Comparison of ENCODE assay signal across 26 cellular contexts in the genomic region with DNA sequence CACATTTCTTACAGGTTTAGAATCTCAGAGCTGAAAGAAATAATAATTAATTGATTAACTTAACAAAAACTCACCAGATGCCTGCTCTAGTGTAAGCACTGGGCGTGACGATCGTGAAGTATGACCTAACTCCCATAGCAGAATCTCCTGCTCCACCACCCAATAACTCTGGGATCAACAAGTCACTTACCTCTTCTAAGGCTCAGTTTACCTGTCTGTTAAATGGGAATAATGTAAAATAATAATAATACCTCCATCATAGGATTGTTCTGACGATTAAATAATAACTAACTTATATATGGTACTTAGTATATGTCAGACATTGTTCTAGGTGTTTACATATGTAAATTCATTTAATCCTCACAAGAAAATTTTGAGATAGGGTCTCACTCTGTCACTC. TPM values are rescaled to one million over a fixed set of nuclear protein-coding genes. Genes with fewer than 3 reads are reported as not detected.
DNase-seq lines count a peak whose midpoint lies in the region; ATAC-seq and TF ChIP-seq lines count a peak whose summit lies in the region.
"Had no signal": no experiment of that assay in that cellular context is flagged by ENCODE, and none has a peak within 500 bp of the region (broad histone marks: within the 10 kb centered on the region; RNA-seq: fewer than 3 reads in every experiment).

No MANE protein-coding gene starts in this region.

- no peak overlapping the region for H4K8ac ChIP-seq in trophoblast cell (ENCODE audit: low read depth, low read length)

- H3K9ac ChIP-seq in trophoblast cell (ENCODE audit: low read length): no peak overlapping the region

- ATAC-seq in left cardiac atrium: no peak
- ATAC-seq in T-helper 17 cell: no peak
- no peak for ATAC-seq in natural killer cell treated with Interleukin-12 subunit alpha and Interleukin-12 subunit beta and Interleukin-15 and Interleukin-18, amount 100 ng/mL, for 72 hours
- ATAC-seq: CD8-positive, alpha-beta T cell; HCT116; PC-3; Right ventricle myocardium inferior had no signal

- H3K4me3 Mint-ChIP-seq in T-helper 17 cell: no peak overlapping the region
- no peak overlapping the region for H3K4me3 Mint-ChIP-seq in natural killer cell treated with Interleukin-12 subunit alpha and Interleukin-12 subunit beta and Interleukin-15 and Interleukin-18, amount 100 ng/mL, for 72 hours
- H3K4me3 Mint-ChIP-seq: CD8-positive, alpha-beta T cell had no signal

- peaks cover 45% of the 10 kb centered on the region for H3K79me1 ChIP-seq in trophoblast cell (ENCODE audit: low read length)

- H3K4me1 ChIP-seq in left ventricle myocardium inferior: peaks cover 23% of the 10 kb centered on the region
- peaks cover 29 to 39% of the 10 kb centered on the region in 2 experiments for H3K4me1 ChIP-seq in trophoblast cell (ENCODE audit: control insufficient read depth in 1 of 2, insufficient read depth in 2 of 2, low read length in 2 of 2)
- no peaks in the 10 kb centered on the region for H3K4me1 ChIP-seq in BE2C

- H4K12ac ChIP-seq in trophoblast cell (ENCODE audit: low read depth, low read length): no peak overlapping the region

- H3K36me3 ChIP-seq in left ventricle myocardium inferior (no peaks in the 10 kb centered on the region), trophoblast cell (ENCODE audit: control insufficient read depth in 1 of 2, insufficient read depth in 2 of 2, low read length in 2 of 2) (no peaks in the 10 kb centered on the region), BE2C (no peaks in the 10 kb centered on the region)

- H3K79me2 ChIP-seq in trophoblast cell (ENCODE audit: control insufficient read depth, insufficient read depth, low read length, poor library complexity): peaks cover 4% of the 10 kb centered on the region

- DNase-seq in left ventricle myocardium inferior (no peak), left cardiac atrium (no peak), T-helper 17 cell (no peak), trophoblast cell (no peak), BE2C (no peak), NCI-H1417 (lab: John Stamatoyannopoulos, UW) (no peak)
- no peak for DNase-seq in natural killer cell treated with Interleukin-12 subunit alpha and Interleukin-12 subunit beta and Interleukin-15 and Interleukin-18, amount 100 ng/mL, for 72 hours (ENCODE audit: low spot score)
- DNase-seq: Caco-2; CD8-positive, alpha-beta T cell; DMS79; GF-D8; Karpas-422; MV-4-11; NCI-H1105; NCI-H146; NCI-H1930; NCI-H2107; NCI-H446; NCI-H524 treated with DMSO at 0.1 percent for 48 hours; NCI-H774; PC-3 had no signal

- no peaks in the 10 kb centered on the region for H3K9me3 ChIP-seq in left ventricle myocardium inferior (replicated peaks)
- H3K9me3 ChIP-seq in T-helper 17 cell (ENCODE audit: control insufficient read depth, low read length, poor library complexity, severe bottlenecking): no peaks in the 10 kb centered on the region
- no peaks in the 10 kb centered on the region for H3K9me3 ChIP-seq in trophoblast cell (ENCODE audit: insufficient read depth, low read depth, low read length)
- H3K9me3 ChIP-seq in BE2C: no peaks in the 10 kb centered on the region
- H3K9me3 ChIP-seq: Caco-2 had no signal

- H3K4me2 ChIP-seq in trophoblast cell (ENCODE audit: low read length): no peak overlapping the region

- H3K18ac ChIP-seq in trophoblast cell (ENCODE audit: low read length): peak overlapping the region; percentile 89

- WGBS in trophoblast cell (ENCODE audit: extremely low coverage, insufficient coverage, insufficient read length): no CpG with 5 or more reads among the region's 4 CpGs

- H3K36me3 Mint-ChIP-seq in T-helper 17 cell (ENCODE audit: low read depth): peaks cover 2% of the 10 kb centered on the region
- H3K36me3 Mint-ChIP-seq in natural killer cell treated with Interleukin-12 subunit alpha and Interleukin-12 subunit beta and Interleukin-15 and Interleukin-18, amount 100 ng/mL, for 72 hours: no peaks in the 10 kb centered on the region

- peak overlapping the region; percentile 21 for H3K27ac Mint-ChIP-seq in T-helper 17 cell
- H3K27ac Mint-ChIP-seq in natural killer cell treated with Interleukin-12 subunit alpha and Interleukin-12 subunit beta and Interleukin-15 and Interleukin-18, amount 100 ng/mL, for 72 hours: no peak overlapping the region
- H3K27ac Mint-ChIP-seq: CD8-positive, alpha-beta T cell had no signal

- H3K27ac ChIP-seq in left ventricle myocardium inferior (replicated peaks) (peak overlapping the region; percentile 60), trophoblast cell (ENCODE audit: low read depth, low read length) (peak overlapping the region; percentile 96)

- no peaks in the 10 kb centered on the region for H3K9me3 Mint-ChIP-seq in natural killer cell treated with Interleukin-12 subunit alpha and Interleukin-12 subunit beta and Interleukin-15 and Interleukin-18, amount 100 ng/mL, for 72 hours
- H3K9me3 Mint-ChIP-seq: CD8-positive, alpha-beta T cell had no signal

- peak overlapping the region; percentile 78 for H3K4ac ChIP-seq in trophoblast cell (ENCODE audit: low read depth, low read length)

- intact Hi-C loops in left ventricle myocardium inferior (cut with micrococcal nuclease): no loop called here
- intact Hi-C loops in left cardiac atrium (cut with DNase I): no loop called here

- H2BK12ac ChIP-seq in trophoblast cell (ENCODE audit: low read length): peak overlapping the region; percentile 100

- no peak overlapping the region for H3K4me3 ChIP-seq in left ventricle myocardium inferior
- H3K4me3 ChIP-seq in trophoblast cell (ENCODE audit: low read depth, low read length): no peak overlapping the region
- no peak overlapping the region for H3K4me3 ChIP-seq in BE2C (ENCODE audit: low read depth, low read length)

- H3K27me3 ChIP-seq in left ventricle myocardium inferior (ENCODE audit: low read depth) (no peaks in the 10 kb centered on the region), trophoblast cell (ENCODE audit: insufficient read depth, low read length) (no peaks in the 10 kb centered on the region), BE2C (no peaks in the 10 kb centered on the region)

- peak overlapping the region; percentile 99 for H2BK5ac ChIP-seq in trophoblast cell (ENCODE audit: low read depth, low read length, poor library complexity)

- H2AK5ac ChIP-seq in trophoblast cell (ENCODE audit: low read length): peak overlapping the region; percentile 90

- TF ChIP-seq CTCF in left ventricle myocardium inferior (IDR thresholded peaks at IDR 0.05; ENCODE audit: borderline replicate concordance): no peak
- no peak for TF ChIP-seq CTCF in BE2C (IDR thresholded peaks at IDR 0.05; ENCODE audit: low read depth, low read length)

- H3K14ac ChIP-seq in trophoblast cell (ENCODE audit: low read length): peak overlapping the region; percentile 97

- H4K91ac ChIP-seq in trophoblast cell (ENCODE audit: low read depth, low read length): peak overlapping the region; percentile 97

- H2BK120ac ChIP-seq in trophoblast cell (ENCODE audit: insufficient read depth, low read length, poor library complexity): peak overlapping the region; percentile 99

- no peak overlapping the region for H3K23ac ChIP-seq in trophoblast cell (ENCODE audit: low read length)

- no peak overlapping the region for H2AFZ ChIP-seq in trophoblast cell (ENCODE audit: insufficient read depth, low read length, poor library complexity)

- H3K4me1 Mint-ChIP-seq in T-helper 17 cell: peaks cover 6% of the 10 kb centered on the region
- peaks cover 0 to 5% of the 10 kb centered on the region in 2 donors for H3K4me1 Mint-ChIP-seq in natural killer cell treated with Interleukin-12 subunit alpha and Interleukin-12 subunit beta and Interleukin-15 and Interleukin-18, amount 100 ng/mL, for 72 hours (ENCODE audit: low read depth in 2 of 2)

- no peaks in the 10 kb centered on the region for H3K27me3 Mint-ChIP-seq in T-helper 17 cell
- H3K27me3 Mint-ChIP-seq in natural killer cell treated with Interleukin-12 subunit alpha and Interleukin-12 subunit beta and Interleukin-15 and Interleukin-18, amount 100 ng/mL, for 72 hours: no peaks in the 10 kb centered on the region

RNA-seq across cellular contexts. Expression of a gene that starts 24.6 kb away (rescaled TPM):
- total RNA-seq in left ventricle myocardium inferior (18.5 TPM), left cardiac atrium (10 to 100 TPM; 15.3 to 24.3 TPM), T-helper 17 cell (1 to 10 TPM; 1.9 to 3.9 TPM)
- polyA plus RNA-seq in trophoblast cell (2013): 7.9 TPM in 2 replicates
- polyA plus RNA-seq in BE2C (2012; ENCODE audit: insufficient read depth, insufficient read length, low read depth): 30.9 TPM
- total RNA-seq in natural killer cell treated with Interleukin-12 subunit alpha and Interleukin-12 subunit beta and Interleukin-15 and Interleukin-18, amount 100 ng/mL, for 72 hours: 10 to 100 TPM; 18.8 to 39.9 TPM

RNA-seq across cellular contexts. Expression of a gene that starts 40.5 kb away (rescaled TPM):
- total RNA-seq in left ventricle myocardium inferior (not detected), left cardiac atrium (under 1 TPM in 1 of 2 donors, not detected in 1; 0.15 TPM), T-helper 17 cell (10 to 100 TPM; 33.1 to 41.9 TPM)
- 0.99 and 1.1 TPM in 2 replicates for polyA plus RNA-seq in trophoblast cell (2013)
- not detected for polyA plus RNA-seq in BE2C (2012; ENCODE audit: insufficient read depth, insufficient read length, low read depth)
- 1 to 10 TPM; 2.8 to 5.3 TPM for total RNA-seq in natural killer cell treated with Interleukin-12 subunit alpha and Interleukin-12 subunit beta and Interleukin-15 and Interleukin-18, amount 100 ng/mL, for 72 hours
- total RNA-seq: A172, M059J, PC-3, Right ventricle myocardium inferior, SK-MEL-5 had no signal

RNA-seq across cellular contexts. Expression of a gene that starts 52.7 kb away (rescaled TPM):
- total RNA-seq in left ventricle myocardium inferior (68.3 TPM), left cardiac atrium (10 to 100 TPM; 47.2 to 50.0 TPM), T-helper 17 cell (10 to 100 TPM; 13.5 to 16.8 TPM)
- polyA plus RNA-seq in trophoblast cell (2013): 11.4 and 11.6 TPM in 2 replicates
- polyA plus RNA-seq in BE2C (2012; ENCODE audit: insufficient read depth, insufficient read length, low read depth): 2.6 TPM
- 1 to 10 TPM; 5.8 to 8.3 TPM for total RNA-seq in natural killer cell treated with Interleukin-12 subunit alpha and Interleukin-12 subunit beta and Interleukin-15 and Interleukin-18, amount 100 ng/mL, for 72 hours

Comparison
In these comparisons a context has a peak if more than half of its experiments do, and no peak if none do; other contexts are left out.
1. RNA of a gene that starts 40.5 kb away (total RNA-seq): 33.1 to 41.9 TPM in T-helper 17 cell; 2.8 to 5.3 TPM in natural killer cell treated with Interleukin-12 subunit alpha and Interleukin-12 subunit beta and Interleukin-15 and Interleukin-18, amount 100 ng/mL, for 72 hours, 0.15 TPM in left cardiac atrium and not detected in left ventricle myocardium inferior (single experiment); every median in the first group is over 4 times any median in the second.